ENCODE assay signal across 30 cellular contexts in the genomic region with DNA sequence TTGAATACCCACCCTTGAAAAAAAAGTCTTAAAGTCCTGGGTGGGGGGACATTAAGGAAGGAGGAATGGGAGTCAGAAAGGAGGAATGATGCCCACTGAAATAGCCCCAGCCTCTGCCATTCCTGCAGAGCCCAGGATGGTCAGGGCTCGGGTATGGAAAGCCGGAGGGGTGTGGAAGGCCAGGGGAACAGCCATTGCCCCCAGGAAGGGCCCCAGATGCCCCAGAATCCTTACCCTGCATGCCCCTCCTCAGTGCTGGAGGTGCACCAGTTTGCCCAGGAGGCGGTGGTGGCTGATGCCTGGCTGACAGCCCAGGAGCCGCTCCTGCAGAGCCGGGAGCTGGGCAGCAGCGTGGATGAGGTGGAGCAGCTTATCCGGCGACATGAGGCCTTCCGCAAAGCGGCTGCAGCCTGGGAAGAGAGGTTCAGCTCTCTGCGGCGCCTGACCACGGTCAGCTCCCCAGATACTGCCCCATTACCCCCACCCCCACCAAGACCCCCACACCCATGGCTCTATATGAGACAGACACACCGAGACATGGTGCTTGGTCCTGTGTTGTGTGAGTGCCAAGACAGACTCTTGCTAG.
"Had no signal": no experiment of that assay in that cellular context is flagged by ENCODE, and none has a peak within 500 bp of the region (broad histone marks: within the 10 kb centered on the region; RNA-seq: fewer than 3 reads in every experiment).

No MANE protein-coding gene starts in this region.

- FAIRE-seq: endothelial cell of umbilical vein had no signal

- H3K4me2 ChIP-seq: smooth muscle cell had no signal

- H3K9me3 Mint-ChIP-seq: activated CD4-positive, alpha-beta memory T cell treated with anti-CD3 and anti-CD28 coated beads for 36 hours; activated naive CD4-positive, alpha-beta T cell treated with anti-CD3 and anti-CD28 coated beads, Interleukin-2, amount 10 ng/mL, durations not matched to agents 7 days and 5 days; activated naive CD8-positive, alpha-beta T cell treated with anti-CD3 and anti-CD28 coated beads, Interleukin-2, amount 10 ng/mL, durations not matched to agents 7 days and 5 days; natural killer cell had no signal

- H3K4me3 Mint-ChIP-seq: activated CD4-positive, alpha-beta memory T cell treated with anti-CD3 and anti-CD28 coated beads for 36 hours; activated CD4-positive, alpha-beta T cell treated with anti-CD3 and anti-CD28 coated beads, Interleukin-2, amount 10 ng/mL, durations not matched to agents 24 days and 14 days; activated naive CD4-positive, alpha-beta T cell treated with anti-CD3 and anti-CD28 coated beads, Interleukin-2, amount 10 ng/mL, durations not matched to agents 7 days and 5 days; activated naive CD8-positive, alpha-beta T cell treated with anti-CD3 and anti-CD28 coated beads, Interleukin-2, amount 10 ng/mL, durations not matched to agents 7 days and 5 days; activated T-cell treated with anti-CD3 and anti-CD28 coated beads, Interleukin-2, amount 50 U/mL, for 24 hours; natural killer cell; stimulated activated naive B cell treated with anti-CD40 and anti-IgM and Interleukin-4, amounts not matched to agents 10 μg/mL and 1 μg/mL and 100 μg/mL, for 72 hours; T-helper 1 cell treated with Interleukin-12 subunit alpha and Interleukin-12 subunit beta and Interleukin-4 antibody, amounts not matched to agents 30 μg/mL and 1 μg/mL, for 36 hours had no signal

- H2AFZ ChIP-seq: parathyroid adenoma had no signal

- H3K4me1 ChIP-seq: foreskin keratinocyte had no signal

- H3K9me3 ChIP-seq: ascending aorta, heart right ventricle, left lung, lower lobe of right lung, right atrium auricular region, suprapubic skin, tibial artery, upper lobe of right lung had no signal

- ATAC-seq: esophagus mucosa; foreskin keratinocyte; heart right ventricle; left lung; lower lobe of right lung; natural killer cell; stimulated activated naive B cell treated with anti-CD40 and anti-IgM and Interleukin-4, amounts not matched to agents 10 μg/mL and 1 μg/mL and 100 μg/mL, for 72 hours; upper lobe of right lung had no signal

- H3K9ac ChIP-seq: parathyroid adenoma had no signal

- DNase-seq: activated CD4-positive, alpha-beta memory T cell treated with anti-CD3 and anti-CD28 coated beads for 36 hours; activated CD4-positive, alpha-beta T cell treated with anti-CD3 and anti-CD28 coated beads, Interleukin-2, amount 10 ng/mL, durations not matched to agents 24 days and 14 days; activated CD4-positive, CD25-positive, alpha-beta regulatory T cell treated with anti-CD3 and anti-CD28 coated beads, Interleukin-2, amount 50 U/mL, for 72 hours; activated CD8-positive, alpha-beta memory T cell treated with anti-CD3 and anti-CD28 coated beads, Interleukin-2, amount 50 U/mL, for 48 hours; activated gamma-delta T cell; activated naive CD4-positive, alpha-beta T cell treated with anti-CD3 and anti-CD28 coated beads, Interleukin-2, amount 10 ng/mL, durations not matched to agents 7 days and 5 days; activated naive CD8-positive, alpha-beta T cell treated with anti-CD3 and anti-CD28 coated beads, Interleukin-2, amount 10 ng/mL, durations not matched to agents 7 days and 5 days; activated T-cell treated with anti-CD3 and anti-CD28 coated beads, Interleukin-2, amount 50 U/mL, for 24 hours; cortex of kidney; foreskin keratinocyte; heart right ventricle; lower lobe of right lung; mesenchymal stem cell; natural killer cell; stimulated activated CD4-positive, alpha-beta T cell treated with anti-CD3 and anti-CD28 coated beads, Interleukin-15, amount 100 ng/mL, for 24 hours; stimulated activated CD4-positive, alpha-beta T cell treated with anti-CD3 and anti-CD28 coated beads, Interleukin-2, amount 100 ng/mL, for 24 hours; stimulated activated naive B cell treated with anti-CD40 and anti-IgM and Interleukin-4, amounts not matched to agents 10 μg/mL and 1 μg/mL and 100 μg/mL, for 72 hours; tibial artery; upper lobe of right lung had no signal

- H3K4me3 ChIP-seq: ascending aorta, cardiac muscle cell, heart right ventricle, left lung, lower lobe of right lung, right atrium auricular region, smooth muscle cell, suprapubic skin, tibial artery, upper lobe of right lung had no signal

- H3K79me2 ChIP-seq: parathyroid adenoma had no signal

- H3K36me3 Mint-ChIP-seq: activated CD4-positive, alpha-beta memory T cell treated with anti-CD3 and anti-CD28 coated beads for 36 hours; activated naive CD8-positive, alpha-beta T cell treated with anti-CD3 and anti-CD28 coated beads, Interleukin-2, amount 10 ng/mL, durations not matched to agents 7 days and 5 days; natural killer cell; stimulated activated naive B cell treated with anti-CD40 and anti-IgM and Interleukin-4, amounts not matched to agents 10 μg/mL and 1 μg/mL and 100 μg/mL, for 72 hours had no signal

- H3K27ac Mint-ChIP-seq: activated CD4-positive, alpha-beta memory T cell treated with anti-CD3 and anti-CD28 coated beads for 36 hours; activated CD4-positive, alpha-beta T cell treated with anti-CD3 and anti-CD28 coated beads, Interleukin-2, amount 10 ng/mL, durations not matched to agents 24 days and 14 days; activated naive CD4-positive, alpha-beta T cell treated with anti-CD3 and anti-CD28 coated beads, Interleukin-2, amount 10 ng/mL, durations not matched to agents 7 days and 5 days; activated naive CD8-positive, alpha-beta T cell treated with anti-CD3 and anti-CD28 coated beads, Interleukin-2, amount 10 ng/mL, durations not matched to agents 7 days and 5 days; activated T-cell treated with anti-CD3 and anti-CD28 coated beads, Interleukin-2, amount 50 U/mL, for 24 hours; brain; natural killer cell; stimulated activated naive B cell treated with anti-CD40 and anti-IgM and Interleukin-4, amounts not matched to agents 10 μg/mL and 1 μg/mL and 100 μg/mL, for 72 hours; T-helper 1 cell treated with Interleukin-12 subunit alpha and Interleukin-12 subunit beta and Interleukin-4 antibody, amounts not matched to agents 30 μg/mL and 1 μg/mL, for 36 hours had no signal

- H3K36me3 ChIP-seq: ascending aorta, cardiac muscle cell, heart right ventricle, left lung, lower lobe of right lung, right atrium auricular region, suprapubic skin, tibial artery, upper lobe of right lung had no signal

- H3K27ac ChIP-seq: ascending aorta, cardiac muscle cell, foreskin keratinocyte, heart right ventricle, left lung, lower lobe of right lung, parathyroid adenoma, right atrium auricular region, suprapubic skin, tibial artery, upper lobe of right lung had no signal
